ENCODE assay signal across 36 cellular contexts in the genomic region with DNA sequence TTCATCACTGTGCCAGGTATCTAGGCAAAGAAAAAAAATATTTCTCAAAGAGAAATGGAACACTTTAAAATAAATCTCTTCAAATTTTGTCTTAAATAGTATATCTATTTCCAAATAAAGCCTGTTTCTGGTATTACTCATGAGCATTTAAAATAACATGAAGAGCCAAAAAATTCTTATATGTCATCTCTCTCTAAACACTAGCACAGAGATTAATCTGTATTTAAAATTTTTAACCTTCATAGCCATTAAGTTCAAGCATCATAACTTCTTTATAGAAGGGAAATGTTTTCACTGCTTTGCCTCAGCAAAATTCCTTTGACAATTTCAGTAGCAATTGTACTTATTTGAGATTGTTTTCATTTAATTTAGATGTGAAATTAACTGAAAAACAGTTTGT.
"Had no signal": no experiment of that assay in that cellular context is flagged by ENCODE, and none has a peak within 500 bp of the region (broad histone marks: within the 10 kb centered on the region; RNA-seq: fewer than 3 reads in every experiment).

No MANE protein-coding gene starts in this region.

- H3K36me3 ChIP-seq: MG63 had no signal

- H3K4me3 ChIP-seq: MG63 had no signal

- H3K27me3 ChIP-seq: MG63 had no signal

- H3K9me3 ChIP-seq: MG63 had no signal

- DNase-seq: Karpas-422, Kasumi-1, MG63, MM.1S, MV-4-11, NCI-H1048, NCI-H1092, NCI-H1092 treated with DMSO at 0.1 percent for 48 hours, NCI-H1105, NCI-H1105 treated with DMSO at 0.1 percent for 48 hours, NCI-H1417, NCI-H1417 treated with DMSO at 0.1 percent for 48 hours, NCI-H1436, NCI-H1436 treated with DMSO at 0.1 percent for 48 hours, NCI-H146, NCI-H1694, NCI-H1694 treated with DMSO at 0.1 percent for 48 hours, NCI-H187, NCI-H187 treated with DMSO at 0.1 percent for 48 hours, NCI-H1930, NCI-H2029, NCI-H2029 treated with DMSO at 0.1 percent for 48 hours, NCI-H2081, NCI-H2081 treated with DMSO at 0.1 percent for 48 hours, NCI-H2107, NCI-H2171, NCI-H2171 treated with DMSO at 0.1 percent for 48 hours, NCI-H2227 treated with DMSO at 0.1 percent for 48 hours, NCI-H226, NCI-H345, NCI-H446, NCI-H446 treated with DMSO at 0.1 percent for 48 hours, NCI-H510A, NCI-H510A treated with DMSO at 0.1 percent for 48 hours, NCI-H524, NCI-H524 treated with DMSO at 0.1 percent for 48 hours had no signal
